Comparison of ENCODE assay signal across 1 cellular context in genomic region chr22:36271231-36271630, GRCh38. TPM values are rescaled to one million over a fixed set of nuclear protein-coding genes. Genes with fewer than 3 reads are reported as not detected.
"Had no signal": no experiment of that assay in that cellular context is flagged by ENCODE, and none has a peak within 500 bp of the region (broad histone marks: within the 10 kb centered on the region; RNA-seq: fewer than 3 reads in every experiment).

No MANE protein-coding gene starts in this region.

RNA-seq across cellular contexts. Expression of gene APOL1, which starts 18.3 kb away (rescaled TPM):
- total RNA-seq: H7 had no signal
